In the genomic region with DNA sequence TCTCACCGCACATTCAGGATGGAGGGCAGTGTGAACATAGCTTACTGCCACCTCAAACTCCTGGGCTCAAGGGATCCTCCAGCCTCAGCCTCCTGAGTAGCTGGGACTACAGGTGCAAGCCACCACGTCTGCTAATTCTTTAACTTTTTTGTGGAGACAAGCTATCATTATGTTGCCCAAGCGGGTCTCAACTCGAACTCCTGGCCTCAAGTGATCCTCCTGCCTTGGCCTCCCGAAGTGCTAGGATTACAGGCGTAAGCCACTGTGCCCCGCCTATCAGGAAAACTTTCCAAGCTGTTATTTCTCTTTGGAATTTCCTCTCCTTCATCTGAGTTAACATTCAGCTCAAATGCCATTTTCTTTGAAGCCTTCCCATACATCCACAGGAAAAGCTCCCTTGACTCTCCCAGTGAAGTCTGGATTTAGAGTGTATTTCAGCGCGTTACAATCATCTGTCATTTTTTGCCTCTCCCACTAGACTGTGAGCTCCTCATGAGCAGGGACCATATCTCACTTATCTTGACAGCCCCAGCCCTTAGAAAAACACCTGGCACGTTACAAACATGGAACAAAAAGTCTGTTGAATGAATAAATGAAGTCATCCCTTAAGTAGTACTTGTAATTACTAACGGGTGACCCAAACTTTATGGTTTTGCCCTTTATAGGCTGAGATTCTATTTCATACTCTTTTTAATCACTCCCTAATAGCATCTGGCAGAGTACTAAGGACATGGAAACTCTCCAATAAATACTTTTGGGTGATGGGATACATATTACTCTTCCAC, we compare ENCODE assay signal across 1 cellular context.
TF ChIP-seq lines count a peak whose summit lies in the region.

No MANE protein-coding gene starts in this region.

TF ChIP-seq in K562, 482 proteins besides CTCF, POLR2A, EP300 and RAD21 (continues in another document):
- TF ChIP-seq CBFA2T3 (IDR thresholded peaks at IDR 0.05) (peak; percentile 35; the same call in 1 of the 2 replicates), ZNF143 (CRISPR knock-in tag; IDR thresholded peaks at IDR 0.05) (no peak), PHF20 (IDR thresholded peaks at IDR 0.05; ENCODE audit: partially characterized antibody) (no peak), HLTF (IDR thresholded peaks at IDR 0.05) (no peak), ZNF764 (CRISPR knock-in tag; IDR thresholded peaks at IDR 0.05; ENCODE audit: low read depth) (no peak), ZNF263 (CRISPR knock-in tag; IDR thresholded peaks at IDR 0.05; ENCODE audit: borderline replicate concordance) (no peak), HMGN3 (IDR thresholded peaks at IDR 0.05; ENCODE audit: borderline replicate concordance, extremely low read depth, insufficient read length, low read depth, low read length) (no peak), CREBBP (IDR thresholded peaks at IDR 0.05; ENCODE audit: low read depth, low read length) (no peak), COPS2 (conservative IDR thresholded peaks at IDR 0.05) (no peak), NFIC (IDR thresholded peaks at IDR 0.05) (no peak), HNRNPL (IDR thresholded peaks at IDR 0.05; ENCODE audit: low read depth, low read length) (no peak), NR1H2 (CRISPR knock-in tag; IDR thresholded peaks at IDR 0.05) (no peak), ZSCAN29 (IDR thresholded peaks at IDR 0.05) (no peak), BHLHE40 (IDR thresholded peaks at IDR 0.05; ENCODE audit: low read length) (peak; percentile 33; the same call in 1 of the 2 replicates), L3MBTL2 (IDR thresholded peaks at IDR 0.05) (no peak), KDM4B (IDR thresholded peaks at IDR 0.05; ENCODE audit: borderline replicate concordance in 2 of 2, low read depth in 1 of 2) (no peak), CBX2 (IDR thresholded peaks at IDR 0.05; ENCODE audit: insufficient read depth, low read length, poor library complexity, severe bottlenecking) (no peak), DNMT1 (IDR thresholded peaks at IDR 0.05) (no peak), ZNF282 (CRISPR knock-in tag; IDR thresholded peaks at IDR 0.05) (no peak), ZNF347 (CRISPR knock-in tag; IDR thresholded peaks at IDR 0.05; ENCODE audit: low read depth) (no peak), HCFC1 (IDR thresholded peaks at IDR 0.05; ENCODE audit: low read depth, low read length) (no peak), SMARCB1 (IDR thresholded peaks at IDR 0.05; ENCODE audit: insufficient read length, low read depth) (no peak), ARID1B (IDR thresholded peaks at IDR 0.05) (peak; percentile 19; the same call in 1 of the 2 replicates), MEIS2 (IDR thresholded peaks at IDR 0.05; ENCODE audit: partially characterized antibody) (peak; percentile 80), TCF7 (IDR thresholded peaks at IDR 0.05; ENCODE audit: borderline replicate concordance) (no peak), TCF7L2 (IDR thresholded peaks at IDR 0.05; ENCODE audit: low read depth, low read length) (no peak), RBM14 (IDR thresholded peaks at IDR 0.05; ENCODE audit: borderline replicate concordance, insufficient read depth, low read depth, low read length) (no peak), SMARCC2 (IDR thresholded peaks at IDR 0.05; ENCODE audit: low read depth) (no peak), NR2C1 (IDR thresholded peaks at IDR 0.05) (no peak), NR2C1 (tag; IDR thresholded peaks at IDR 0.05) (no peak), EZH2 (IDR thresholded peaks at IDR 0.05; ENCODE audit: borderline replicate concordance, low read depth, low read length) (no peak), ZNF134 (CRISPR knock-in tag; conservative IDR thresholded peaks at IDR 0.05) (no peak)
- TF ChIP-seq, protein P1, sequence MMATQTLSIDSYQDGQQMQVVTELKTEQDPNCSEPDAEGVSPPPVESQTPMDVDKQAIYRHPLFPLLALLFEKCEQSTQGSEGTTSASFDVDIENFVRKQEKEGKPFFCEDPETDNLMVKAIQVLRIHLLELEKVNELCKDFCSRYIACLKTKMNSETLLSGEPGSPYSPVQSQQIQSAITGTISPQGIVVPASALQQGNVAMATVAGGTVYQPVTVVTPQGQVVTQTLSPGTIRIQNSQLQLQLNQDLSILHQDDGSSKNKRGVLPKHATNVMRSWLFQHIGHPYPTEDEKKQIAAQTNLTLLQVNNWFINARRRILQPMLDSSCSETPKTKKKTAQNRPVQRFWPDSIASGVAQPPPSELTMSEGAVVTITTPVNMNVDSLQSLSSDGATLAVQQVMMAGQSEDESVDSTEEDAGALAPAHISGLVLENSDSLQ (IDR thresholded peaks at IDR 0.05): peak; percentile 60
- TF ChIP-seq, protein P2, sequence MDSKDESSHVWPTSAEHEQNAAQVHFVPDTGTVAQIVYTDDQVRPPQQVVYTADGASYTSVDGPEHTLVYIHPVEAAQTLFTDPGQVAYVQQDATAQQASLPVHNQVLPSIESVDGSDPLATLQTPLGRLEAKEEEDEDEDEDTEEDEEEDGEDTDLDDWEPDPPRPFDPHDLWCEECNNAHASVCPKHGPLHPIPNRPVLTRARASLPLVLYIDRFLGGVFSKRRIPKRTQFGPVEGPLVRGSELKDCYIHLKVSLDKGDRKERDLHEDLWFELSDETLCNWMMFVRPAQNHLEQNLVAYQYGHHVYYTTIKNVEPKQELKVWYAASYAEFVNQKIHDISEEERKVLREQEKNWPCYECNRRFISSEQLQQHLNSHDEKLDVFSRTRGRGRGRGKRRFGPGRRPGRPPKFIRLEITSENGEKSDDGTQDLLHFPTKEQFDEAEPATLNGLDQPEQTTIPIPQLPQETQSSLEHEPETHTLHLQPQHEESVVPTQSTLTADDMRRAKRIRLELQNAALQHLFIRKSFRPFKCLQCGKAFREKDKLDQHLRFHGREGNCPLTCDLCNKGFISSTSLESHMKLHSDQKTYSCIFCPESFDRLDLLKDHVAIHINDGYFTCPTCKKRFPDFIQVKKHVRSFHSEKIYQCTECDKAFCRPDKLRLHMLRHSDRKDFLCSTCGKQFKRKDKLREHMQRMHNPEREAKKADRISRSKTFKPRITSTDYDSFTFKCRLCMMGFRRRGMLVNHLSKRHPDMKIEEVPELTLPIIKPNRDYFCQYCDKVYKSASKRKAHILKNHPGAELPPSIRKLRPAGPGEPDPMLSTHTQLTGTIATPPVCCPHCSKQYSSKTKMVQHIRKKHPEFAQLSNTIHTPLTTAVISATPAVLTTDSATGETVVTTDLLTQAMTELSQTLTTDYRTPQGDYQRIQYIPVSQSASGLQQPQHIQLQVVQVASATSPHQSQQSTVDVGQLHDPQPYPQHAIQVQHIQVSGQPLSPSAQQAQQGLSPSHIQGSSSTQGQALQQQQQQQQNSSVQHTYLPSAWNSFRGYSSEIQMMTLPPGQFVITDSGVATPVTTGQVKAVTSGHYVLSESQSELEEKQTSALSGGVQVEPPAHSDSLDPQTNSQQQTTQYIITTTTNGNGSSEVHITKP (IDR thresholded peaks at IDR 0.05; ENCODE audit: partially characterized antibody): no peak
- TF ChIP-seq, protein P3, sequence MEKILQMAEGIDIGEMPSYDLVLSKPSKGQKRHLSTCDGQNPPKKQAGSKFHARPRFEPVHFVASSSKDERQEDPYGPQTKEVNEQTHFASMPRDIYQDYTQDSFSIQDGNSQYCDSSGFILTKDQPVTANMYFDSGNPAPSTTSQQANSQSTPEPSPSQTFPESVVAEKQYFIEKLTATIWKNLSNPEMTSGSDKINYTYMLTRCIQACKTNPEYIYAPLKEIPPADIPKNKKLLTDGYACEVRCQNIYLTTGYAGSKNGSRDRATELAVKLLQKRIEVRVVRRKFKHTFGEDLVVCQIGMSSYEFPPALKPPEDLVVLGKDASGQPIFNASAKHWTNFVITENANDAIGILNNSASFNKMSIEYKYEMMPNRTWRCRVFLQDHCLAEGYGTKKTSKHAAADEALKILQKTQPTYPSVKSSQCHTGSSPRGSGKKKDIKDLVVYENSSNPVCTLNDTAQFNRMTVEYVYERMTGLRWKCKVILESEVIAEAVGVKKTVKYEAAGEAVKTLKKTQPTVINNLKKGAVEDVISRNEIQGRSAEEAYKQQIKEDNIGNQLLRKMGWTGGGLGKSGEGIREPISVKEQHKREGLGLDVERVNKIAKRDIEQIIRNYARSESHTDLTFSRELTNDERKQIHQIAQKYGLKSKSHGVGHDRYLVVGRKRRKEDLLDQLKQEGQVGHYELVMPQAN (IDR thresholded peaks at IDR 0.05; ENCODE audit: borderline replicate concordance): no peak
- TF ChIP-seq, protein P4, sequence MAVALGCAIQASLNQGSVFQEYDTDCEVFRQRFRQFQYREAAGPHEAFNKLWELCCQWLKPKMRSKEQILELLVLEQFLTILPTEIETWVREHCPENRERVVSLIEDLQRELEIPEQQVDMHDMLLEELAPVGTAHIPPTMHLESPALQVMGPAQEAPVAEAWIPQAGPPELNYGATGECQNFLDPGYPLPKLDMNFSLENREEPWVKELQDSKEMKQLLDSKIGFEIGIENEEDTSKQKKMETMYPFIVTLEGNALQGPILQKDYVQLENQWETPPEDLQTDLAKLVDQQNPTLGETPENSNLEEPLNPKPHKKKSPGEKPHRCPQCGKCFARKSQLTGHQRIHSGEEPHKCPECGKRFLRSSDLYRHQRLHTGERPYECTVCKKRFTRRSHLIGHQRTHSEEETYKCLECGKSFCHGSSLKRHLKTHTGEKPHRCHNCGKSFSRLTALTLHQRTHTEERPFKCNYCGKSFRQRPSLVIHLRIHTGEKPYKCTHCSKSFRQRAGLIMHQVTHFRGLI (CRISPR knock-in tag; IDR thresholded peaks at IDR 0.05): no peak
- TF ChIP-seq, protein P5, sequence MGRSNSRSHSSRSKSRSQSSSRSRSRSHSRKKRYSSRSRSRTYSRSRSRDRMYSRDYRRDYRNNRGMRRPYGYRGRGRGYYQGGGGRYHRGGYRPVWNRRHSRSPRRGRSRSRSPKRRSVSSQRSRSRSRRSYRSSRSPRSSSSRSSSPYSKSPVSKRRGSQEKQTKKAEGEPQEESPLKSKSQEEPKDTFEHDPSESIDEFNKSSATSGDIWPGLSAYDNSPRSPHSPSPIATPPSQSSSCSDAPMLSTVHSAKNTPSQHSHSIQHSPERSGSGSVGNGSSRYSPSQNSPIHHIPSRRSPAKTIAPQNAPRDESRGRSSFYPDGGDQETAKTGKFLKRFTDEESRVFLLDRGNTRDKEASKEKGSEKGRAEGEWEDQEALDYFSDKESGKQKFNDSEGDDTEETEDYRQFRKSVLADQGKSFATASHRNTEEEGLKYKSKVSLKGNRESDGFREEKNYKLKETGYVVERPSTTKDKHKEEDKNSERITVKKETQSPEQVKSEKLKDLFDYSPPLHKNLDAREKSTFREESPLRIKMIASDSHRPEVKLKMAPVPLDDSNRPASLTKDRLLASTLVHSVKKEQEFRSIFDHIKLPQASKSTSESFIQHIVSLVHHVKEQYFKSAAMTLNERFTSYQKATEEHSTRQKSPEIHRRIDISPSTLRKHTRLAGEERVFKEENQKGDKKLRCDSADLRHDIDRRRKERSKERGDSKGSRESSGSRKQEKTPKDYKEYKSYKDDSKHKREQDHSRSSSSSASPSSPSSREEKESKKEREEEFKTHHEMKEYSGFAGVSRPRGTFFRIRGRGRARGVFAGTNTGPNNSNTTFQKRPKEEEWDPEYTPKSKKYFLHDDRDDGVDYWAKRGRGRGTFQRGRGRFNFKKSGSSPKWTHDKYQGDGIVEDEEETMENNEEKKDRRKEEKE (IDR thresholded peaks at IDR 0.05; ENCODE audit: borderline replicate concordance in 1 of 2, control insufficient read depth in 1 of 2, low read depth in 2 of 2, low read length in 1 of 2): no peak
- TF ChIP-seq, protein P6, sequence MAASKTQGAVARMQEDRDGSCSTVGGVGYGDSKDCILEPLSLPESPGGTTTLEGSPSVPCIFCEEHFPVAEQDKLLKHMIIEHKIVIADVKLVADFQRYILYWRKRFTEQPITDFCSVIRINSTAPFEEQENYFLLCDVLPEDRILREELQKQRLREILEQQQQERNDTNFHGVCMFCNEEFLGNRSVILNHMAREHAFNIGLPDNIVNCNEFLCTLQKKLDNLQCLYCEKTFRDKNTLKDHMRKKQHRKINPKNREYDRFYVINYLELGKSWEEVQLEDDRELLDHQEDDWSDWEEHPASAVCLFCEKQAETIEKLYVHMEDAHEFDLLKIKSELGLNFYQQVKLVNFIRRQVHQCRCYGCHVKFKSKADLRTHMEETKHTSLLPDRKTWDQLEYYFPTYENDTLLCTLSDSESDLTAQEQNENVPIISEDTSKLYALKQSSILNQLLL (CRISPR knock-in tag; IDR thresholded peaks at IDR 0.05; ENCODE audit: borderline replicate concordance): no peak
- TF ChIP-seq, protein P7, sequence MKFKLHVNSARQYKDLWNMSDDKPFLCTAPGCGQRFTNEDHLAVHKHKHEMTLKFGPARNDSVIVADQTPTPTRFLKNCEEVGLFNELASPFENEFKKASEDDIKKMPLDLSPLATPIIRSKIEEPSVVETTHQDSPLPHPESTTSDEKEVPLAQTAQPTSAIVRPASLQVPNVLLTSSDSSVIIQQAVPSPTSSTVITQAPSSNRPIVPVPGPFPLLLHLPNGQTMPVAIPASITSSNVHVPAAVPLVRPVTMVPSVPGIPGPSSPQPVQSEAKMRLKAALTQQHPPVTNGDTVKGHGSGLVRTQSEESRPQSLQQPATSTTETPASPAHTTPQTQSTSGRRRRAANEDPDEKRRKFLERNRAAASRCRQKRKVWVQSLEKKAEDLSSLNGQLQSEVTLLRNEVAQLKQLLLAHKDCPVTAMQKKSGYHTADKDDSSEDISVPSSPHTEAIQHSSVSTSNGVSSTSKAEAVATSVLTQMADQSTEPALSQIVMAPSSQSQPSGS (CRISPR knock-in tag; IDR thresholded peaks at IDR 0.05): no peak
- TF ChIP-seq, protein P8, sequence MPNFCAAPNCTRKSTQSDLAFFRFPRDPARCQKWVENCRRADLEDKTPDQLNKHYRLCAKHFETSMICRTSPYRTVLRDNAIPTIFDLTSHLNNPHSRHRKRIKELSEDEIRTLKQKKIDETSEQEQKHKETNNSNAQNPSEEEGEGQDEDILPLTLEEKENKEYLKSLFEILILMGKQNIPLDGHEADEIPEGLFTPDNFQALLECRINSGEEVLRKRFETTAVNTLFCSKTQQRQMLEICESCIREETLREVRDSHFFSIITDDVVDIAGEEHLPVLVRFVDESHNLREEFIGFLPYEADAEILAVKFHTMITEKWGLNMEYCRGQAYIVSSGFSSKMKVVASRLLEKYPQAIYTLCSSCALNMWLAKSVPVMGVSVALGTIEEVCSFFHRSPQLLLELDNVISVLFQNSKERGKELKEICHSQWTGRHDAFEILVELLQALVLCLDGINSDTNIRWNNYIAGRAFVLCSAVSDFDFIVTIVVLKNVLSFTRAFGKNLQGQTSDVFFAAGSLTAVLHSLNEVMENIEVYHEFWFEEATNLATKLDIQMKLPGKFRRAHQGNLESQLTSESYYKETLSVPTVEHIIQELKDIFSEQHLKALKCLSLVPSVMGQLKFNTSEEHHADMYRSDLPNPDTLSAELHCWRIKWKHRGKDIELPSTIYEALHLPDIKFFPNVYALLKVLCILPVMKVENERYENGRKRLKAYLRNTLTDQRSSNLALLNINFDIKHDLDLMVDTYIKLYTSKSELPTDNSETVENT (CRISPR knock-in tag; IDR thresholded peaks at IDR 0.05): no peak
- TF ChIP-seq, protein P9, sequence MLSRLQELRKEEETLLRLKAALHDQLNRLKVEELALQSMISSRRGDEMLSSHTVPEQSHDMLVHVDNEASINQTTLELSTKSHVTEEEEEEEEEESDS (CRISPR knock-in tag; IDR thresholded peaks at IDR 0.05): no peak
